In the genomic region with DNA sequence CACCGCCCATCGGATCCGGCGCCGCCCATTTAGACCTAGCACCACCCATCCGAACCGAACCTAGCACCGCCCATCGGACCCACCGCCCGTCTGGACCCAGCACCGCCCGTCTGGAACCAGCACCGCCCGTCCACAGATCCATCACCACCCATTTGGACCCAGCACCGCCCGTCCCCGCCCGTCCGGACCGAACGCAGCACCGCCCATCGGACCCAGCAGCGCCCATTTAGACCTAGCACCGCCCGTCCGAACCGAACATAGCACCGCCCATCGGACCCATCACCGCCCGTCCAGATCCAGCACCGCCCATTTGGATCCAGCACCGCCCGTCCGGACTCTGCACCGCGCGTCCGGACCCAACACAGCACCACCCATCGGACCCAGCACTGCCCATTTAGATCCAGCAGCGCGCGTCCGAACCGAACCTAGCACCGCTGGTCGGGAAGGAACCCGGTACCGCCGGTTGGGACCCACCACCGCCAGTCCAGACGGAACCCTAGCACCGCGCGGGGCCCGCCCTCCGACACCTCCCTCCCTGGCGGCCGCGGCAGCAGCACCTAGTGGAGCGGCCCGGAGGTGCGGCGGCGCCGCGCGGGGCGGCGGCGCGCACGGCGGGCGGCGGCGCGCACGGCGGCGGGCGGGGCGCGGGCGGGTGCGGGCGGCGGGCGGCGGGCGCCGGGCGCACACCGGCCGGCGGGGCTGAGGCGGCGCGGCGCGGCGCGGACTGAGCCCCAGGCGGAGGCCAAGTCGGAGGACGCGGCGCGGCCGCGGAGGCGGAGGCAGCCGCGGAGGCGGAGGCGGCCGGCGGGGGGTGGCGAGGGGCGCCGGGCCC, we compare ENCODE assay signal across 8 cellular contexts. TPM values are rescaled to one million over a fixed set of nuclear protein-coding genes. Genes with fewer than 3 reads are reported as not detected.
DNase-seq lines count a peak whose midpoint lies in the region; ATAC-seq and TF ChIP-seq lines count a peak whose summit lies in the region.

A gene with protein sequence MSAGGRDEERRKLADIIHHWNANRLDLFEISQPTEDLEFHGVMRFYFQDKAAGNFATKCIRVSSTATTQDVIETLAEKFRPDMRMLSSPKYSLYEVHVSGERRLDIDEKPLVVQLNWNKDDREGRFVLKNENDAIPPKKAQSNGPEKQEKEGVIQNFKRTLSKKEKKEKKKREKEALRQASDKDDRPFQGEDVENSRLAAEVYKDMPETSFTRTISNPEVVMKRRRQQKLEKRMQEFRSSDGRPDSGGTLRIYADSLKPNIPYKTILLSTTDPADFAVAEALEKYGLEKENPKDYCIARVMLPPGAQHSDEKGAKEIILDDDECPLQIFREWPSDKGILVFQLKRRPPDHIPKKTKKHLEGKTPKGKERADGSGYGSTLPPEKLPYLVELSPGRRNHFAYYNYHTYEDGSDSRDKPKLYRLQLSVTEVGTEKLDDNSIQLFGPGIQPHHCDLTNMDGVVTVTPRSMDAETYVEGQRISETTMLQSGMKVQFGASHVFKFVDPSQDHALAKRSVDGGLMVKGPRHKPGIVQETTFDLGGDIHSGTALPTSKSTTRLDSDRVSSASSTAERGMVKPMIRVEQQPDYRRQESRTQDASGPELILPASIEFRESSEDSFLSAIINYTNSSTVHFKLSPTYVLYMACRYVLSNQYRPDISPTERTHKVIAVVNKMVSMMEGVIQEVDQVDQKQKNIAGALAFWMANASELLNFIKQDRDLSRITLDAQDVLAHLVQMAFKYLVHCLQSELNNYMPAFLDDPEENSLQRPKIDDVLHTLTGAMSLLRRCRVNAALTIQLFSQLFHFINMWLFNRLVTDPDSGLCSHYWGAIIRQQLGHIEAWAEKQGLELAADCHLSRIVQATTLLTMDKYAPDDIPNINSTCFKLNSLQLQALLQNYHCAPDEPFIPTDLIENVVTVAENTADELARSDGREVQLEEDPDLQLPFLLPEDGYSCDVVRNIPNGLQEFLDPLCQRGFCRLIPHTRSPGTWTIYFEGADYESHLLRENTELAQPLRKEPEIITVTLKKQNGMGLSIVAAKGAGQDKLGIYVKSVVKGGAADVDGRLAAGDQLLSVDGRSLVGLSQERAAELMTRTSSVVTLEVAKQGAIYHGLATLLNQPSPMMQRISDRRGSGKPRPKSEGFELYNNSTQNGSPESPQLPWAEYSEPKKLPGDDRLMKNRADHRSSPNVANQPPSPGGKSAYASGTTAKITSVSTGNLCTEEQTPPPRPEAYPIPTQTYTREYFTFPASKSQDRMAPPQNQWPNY (N-terminal part only) (plus strand): TSS at position 682 of the 832 bp plus-strand sequence. CDS start 222 bp downstream, outside the sequence.

- TF ChIP-seq CTCF in HFF-Myc (IDR thresholded peaks at IDR 0.05; ENCODE audit: low read depth, low read length, missing control alignments) (no peak), choroid plexus epithelial cell (conservative IDR thresholded peaks at IDR 0.05; ENCODE audit: low read depth, low read length) (peak; percentile 51)

- no peak for DNase-seq in HFF-Myc (ENCODE audit: extremely low read depth, low read depth)
- peak; percentile 70 for DNase-seq in NCI-H1105 (lab: John Stamatoyannopoulos, UW)
- peak; percentile 66 for DNase-seq in activated CD4-positive, CD25-positive, alpha-beta regulatory T cell treated with anti-CD3 and anti-CD28 coated beads, Interleukin-2, amount 50 U/mL, for 72 hours
- DNase-seq in choroid plexus epithelial cell (ENCODE audit: low read depth): peak; percentile 56
- DNase-seq in left colon: peak; percentile 74 to 85
- DNase-seq in stimulated activated CD4-positive, alpha-beta T cell treated with anti-CD3 and anti-CD28 coated beads, Interleukin-1b, Interleukin-23, amount 100 ng/mL, for 24 hours (ENCODE audit: low read depth in 4 of 4, low spot score in 1 of 4): peak in 3 of 4 experiments; percentile 34 to 40 (median 39)
- DNase-seq in COR-L47 (lab: John Stamatoyannopoulos, UW): no peak

- intact Hi-C loops in left colon (cut with DNase I, micrococcal nuclease): no loop called here

- ATAC-seq in GM18502 (IDR thresholded peaks at IDR 0.05; ENCODE audit: poor library complexity, unreplicated experiment) (peak; percentile 70), left colon (peak; percentile 79)

- H3K4me3 ChIP-seq in HFF-Myc (replicated peaks; ENCODE audit: low read depth, low read length): peak within 1 kb of the TSS; percentile 69
- H3K4me3 ChIP-seq in choroid plexus epithelial cell (ENCODE audit: low read depth, low read length): peak within 1 kb of the TSS; percentile 86

RNA-seq across cellular contexts. Expression of the gene that starts here (rescaled TPM):
- total RNA-seq in left colon: 100 to 1,000 TPM; 194 to 228 TPM

Comparison
In these comparisons a context has a peak if more than half of its experiments do, and no peak if none do; other contexts are left out.
1. DNase-seq: peak in NCI-H1105 (single experiment), activated CD4-positive, CD25-positive, alpha-beta regulatory T cell treated with anti-CD3 and anti-CD28 coated beads, Interleukin-2, amount 50 U/mL, for 72 hours (single experiment), choroid plexus epithelial cell (single experiment), left colon (2 of 2) and stimulated activated CD4-positive, alpha-beta T cell treated with anti-CD3 and anti-CD28 coated beads, Interleukin-1b, Interleukin-23, amount 100 ng/mL, for 24 hours (3 of 4); none in HFF-Myc (single experiment) and COR-L47 (single experiment).